In the genomic region with DNA sequence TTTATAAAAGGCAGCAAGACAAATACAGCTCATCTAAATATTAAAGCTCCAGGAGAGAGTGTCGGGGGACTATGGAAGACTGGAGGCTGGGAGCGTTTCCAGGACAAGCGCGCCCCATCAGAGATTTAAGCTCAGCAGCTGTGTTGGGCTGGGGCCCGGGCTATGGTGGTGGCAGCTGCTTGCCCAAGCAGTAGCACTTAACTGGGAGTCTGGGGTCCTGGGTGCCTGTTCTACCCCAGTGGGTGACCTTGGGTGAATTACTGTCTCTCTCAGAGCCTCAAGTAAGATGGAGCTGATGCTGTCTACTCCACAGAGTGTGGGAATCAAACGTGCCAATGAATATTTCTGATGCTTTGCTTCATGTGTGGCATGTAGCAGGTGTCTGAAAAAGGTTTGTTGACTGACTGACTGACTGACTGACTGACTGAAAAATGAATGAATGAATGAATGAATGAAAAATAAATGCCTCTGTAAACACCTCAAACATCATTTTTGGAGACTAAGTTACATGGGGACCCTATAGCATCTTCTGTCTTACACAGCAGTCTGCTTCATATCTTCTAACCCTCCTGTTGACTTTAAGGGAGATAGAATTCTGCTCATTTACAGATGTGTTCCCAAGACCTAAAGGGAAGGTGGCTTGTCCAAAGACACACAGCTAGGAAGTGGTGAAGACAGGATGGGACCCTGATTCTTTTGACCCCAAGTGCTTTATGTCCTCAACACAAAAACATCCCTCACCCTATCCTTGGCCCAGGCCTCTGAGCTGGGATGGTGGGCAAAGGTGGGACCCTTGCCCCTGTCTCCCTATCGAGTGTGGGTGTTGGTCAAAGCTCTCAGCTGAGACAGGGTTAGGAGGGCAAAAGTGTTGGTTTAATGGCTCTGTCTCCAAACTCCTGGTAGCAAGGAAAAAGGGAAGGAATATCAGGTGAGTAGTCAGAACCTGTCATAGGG, we compare ENCODE assay signal across 1 cellular context.
TF ChIP-seq lines count a peak whose summit lies in the region.

No MANE protein-coding gene starts in this region.

TF ChIP-seq in endothelial cell of umbilical vein, 7 proteins besides CTCF, POLR2A, EP300 and RAD21 (continued from another document):
- TF ChIP-seq, protein P1, sequence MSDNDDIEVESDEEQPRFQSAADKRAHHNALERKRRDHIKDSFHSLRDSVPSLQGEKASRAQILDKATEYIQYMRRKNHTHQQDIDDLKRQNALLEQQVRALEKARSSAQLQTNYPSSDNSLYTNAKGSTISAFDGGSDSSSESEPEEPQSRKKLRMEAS (IDR thresholded peaks at IDR 0.05; ENCODE audit: insufficient read depth, insufficient read length), result no peak
- no peak for TF ChIP-seq EZH2 (IDR thresholded peaks at IDR 0.05; ENCODE audit: borderline replicate concordance, low read depth, low read length, severe bottlenecking)
